Comparison of ENCODE assay signal across 19 cellular contexts in genomic region chr9:91077624-91078023, GRCh38.
"Had no signal": no experiment of that assay in that cellular context is flagged by ENCODE, and none has a peak within 500 bp of the region (broad histone marks: within the 10 kb centered on the region; RNA-seq: fewer than 3 reads in every experiment).

No MANE protein-coding gene starts in this region.

- H3K27me3 Mint-ChIP-seq: central memory CD8-positive, alpha-beta T cell had no signal

- ATAC-seq: foreskin keratinocyte; mucosa of descending colon; sciatic nerve; stimulated activated effector memory CD8-positive, alpha-beta T cell treated with anti-CD3 and anti-CD28 coated beads, Interleukin-12 subunit alpha, Interleukin-12 subunit beta, amount 100 ng/mL, for 72 hours; stimulated activated naive CD8-positive, alpha-beta T cell treated with anti-CD3 and anti-CD28 coated beads, Interleukin-15, amount 100 ng/mL, for 72 hours had no signal

- H3K4me3 Mint-ChIP-seq: activated naive CD8-positive, alpha-beta T cell treated with anti-CD3 and anti-CD28 coated beads for 36 hours; central memory CD8-positive, alpha-beta T cell; endodermal cell; stimulated activated effector memory CD8-positive, alpha-beta T cell treated with anti-CD3 and anti-CD28 coated beads, Interleukin-12 subunit alpha, Interleukin-12 subunit beta, amount 100 ng/mL, for 72 hours; stimulated activated naive CD8-positive, alpha-beta T cell treated with anti-CD3 and anti-CD28 coated beads, Interleukin-15, amount 100 ng/mL, for 72 hours had no signal

- H3K36me3 Mint-ChIP-seq: activated naive CD8-positive, alpha-beta T cell treated with anti-CD3 and anti-CD28 coated beads for 36 hours; stimulated activated effector memory CD8-positive, alpha-beta T cell treated with anti-CD3 and anti-CD28 coated beads, Interleukin-12 subunit alpha, Interleukin-12 subunit beta, amount 100 ng/mL, for 72 hours had no signal

- H3K4me1 Mint-ChIP-seq: activated naive CD8-positive, alpha-beta T cell treated with anti-CD3 and anti-CD28 coated beads for 36 hours had no signal

- H3K27ac Mint-ChIP-seq: activated naive CD8-positive, alpha-beta T cell treated with anti-CD3 and anti-CD28 coated beads for 36 hours; endodermal cell; stimulated activated effector memory CD8-positive, alpha-beta T cell treated with anti-CD3 and anti-CD28 coated beads, Interleukin-12 subunit alpha, Interleukin-12 subunit beta, amount 100 ng/mL, for 72 hours; stimulated activated naive CD8-positive, alpha-beta T cell treated with anti-CD3 and anti-CD28 coated beads, Interleukin-15, amount 100 ng/mL, for 72 hours had no signal

- DNase-seq: activated CD4-positive, CD25-positive, alpha-beta regulatory T cell treated with anti-CD3 and anti-CD28 coated beads, Interleukin-2, amount 50 U/mL, for 72 hours; activated CD8-positive, alpha-beta memory T cell treated with anti-CD3 and anti-CD28 coated beads, Interleukin-2, amount 50 U/mL, for 4 hours; activated naive CD4-positive, alpha-beta T cell treated with Interleukin-2 at 50 U/mL for 16 hours; activated naive CD8-positive, alpha-beta T cell treated with anti-CD3 and anti-CD28 coated beads for 36 hours; cortex of kidney; endodermal cell; foreskin keratinocyte; left ventricle myocardium inferior; mucosa of descending colon; nucleus accumbens; SK-N-SH; small intestine; stimulated activated CD4-positive, alpha-beta T cell treated with anti-CD3 and anti-CD28 coated beads, Interleukin-2, amount 100 ng/mL, for 24 hours; stimulated activated naive CD8-positive, alpha-beta T cell treated with anti-CD3 and anti-CD28 coated beads, Interleukin-15, amount 100 ng/mL, for 72 hours; WERI-Rb-1 had no signal

- H3K4me1 ChIP-seq: foreskin keratinocyte, parathyroid adenoma had no signal

- H3K27ac ChIP-seq: foreskin keratinocyte, left ventricle myocardium inferior, parathyroid adenoma, WERI-Rb-1 had no signal

- H3K4me3 ChIP-seq: left ventricle myocardium inferior, mucosa of descending colon had no signal

- H3K9me3 Mint-ChIP-seq: central memory CD8-positive, alpha-beta T cell; endodermal cell; stimulated activated effector memory CD8-positive, alpha-beta T cell treated with anti-CD3 and anti-CD28 coated beads, Interleukin-12 subunit alpha, Interleukin-12 subunit beta, amount 100 ng/mL, for 72 hours; stimulated activated naive CD8-positive, alpha-beta T cell treated with anti-CD3 and anti-CD28 coated beads, Interleukin-15, amount 100 ng/mL, for 72 hours had no signal

- H3K9me3 ChIP-seq: left ventricle myocardium inferior, mucosa of descending colon, SK-N-SH had no signal

- H3K36me3 ChIP-seq: left ventricle myocardium inferior, WERI-Rb-1 had no signal
